ENCODE assay signal across 1 cellular context in the genomic region with DNA sequence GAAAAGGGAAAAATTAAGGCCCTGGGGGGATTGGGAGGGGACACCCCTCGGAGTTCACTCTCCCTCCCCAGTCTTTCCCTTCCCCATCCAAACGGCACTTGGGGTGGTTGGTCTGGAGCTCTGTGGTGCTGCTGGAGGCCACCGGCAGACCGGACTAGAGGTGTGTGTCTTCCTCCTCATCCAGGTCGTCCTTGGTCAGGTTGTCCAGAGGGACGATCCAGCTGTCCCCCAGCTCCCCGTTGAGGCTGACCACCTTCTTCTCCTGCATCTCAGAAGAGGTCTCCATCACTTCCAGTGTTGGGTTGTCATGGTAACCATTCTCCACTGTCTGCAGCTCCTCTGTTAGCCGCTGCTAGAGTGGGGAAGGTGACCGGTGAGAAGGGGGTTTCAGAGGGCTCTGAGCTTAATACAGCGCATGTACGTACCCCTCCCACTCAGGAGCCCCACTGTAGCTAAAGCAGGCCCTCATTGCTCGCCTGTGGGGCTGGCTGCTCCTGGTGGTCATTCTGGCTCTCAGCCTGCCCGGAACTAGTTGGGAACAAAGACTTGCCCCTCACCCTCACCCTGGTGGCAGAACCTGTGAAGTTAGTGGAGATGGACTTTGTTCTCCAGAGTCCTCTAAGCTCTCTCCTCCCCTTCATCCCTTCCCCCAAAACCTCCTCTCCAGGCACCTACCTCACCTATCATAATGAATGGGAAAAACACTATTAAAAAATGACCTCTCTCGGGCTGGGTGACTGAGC.
TF ChIP-seq lines count a peak whose summit lies in the region.

No MANE protein-coding gene starts in this region.

TF ChIP-seq in H1, 55 proteins besides CTCF, POLR2A, EP300 and RAD21:
- TF ChIP-seq SP2 (IDR thresholded peaks at IDR 0.05; ENCODE audit: low read length): no peak
- peak; percentile 41; the same call in 1 of the 2 replicates for TF ChIP-seq POLR2AphosphoS5 (IDR thresholded peaks at IDR 0.05; ENCODE audit: low read depth, low read length)
